ENCODE assay signal across 17 cellular contexts in the genomic region with DNA sequence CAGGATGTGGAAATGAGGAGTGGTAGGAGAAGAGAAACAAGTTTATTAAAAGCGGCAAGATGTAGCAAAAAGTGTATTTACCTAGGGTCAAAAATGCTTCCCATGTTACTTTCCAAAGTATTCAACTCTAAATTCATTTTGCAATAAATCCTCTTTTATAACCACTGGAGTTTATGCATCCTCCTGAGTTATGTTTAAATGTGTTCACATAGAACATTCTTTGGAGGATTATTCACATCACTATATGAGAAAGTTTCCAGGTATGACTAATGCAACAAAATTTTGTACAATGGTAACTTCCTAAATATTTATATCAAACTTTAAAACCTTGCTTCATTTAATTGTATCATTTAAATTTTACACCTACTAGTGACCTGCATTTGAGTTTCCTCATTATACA.
A peak's percentile ranks its signal among the peaks of the same experiment; 100 is the strongest.
DNase-seq lines count a peak whose midpoint lies in the region; ATAC-seq, FAIRE-seq and TF ChIP-seq lines count a peak whose summit lies in the region.
"Had no signal": no experiment of that assay in that cellular context is flagged by ENCODE, and none has a peak within 500 bp of the region (broad histone marks: within the 10 kb centered on the region; RNA-seq: fewer than 3 reads in every experiment).

No MANE protein-coding gene starts in this region.

- ATAC-seq in HG03457 (IDR thresholded peaks at IDR 0.05; ENCODE audit: unreplicated experiment): no peak
- ATAC-seq: gastrocnemius medialis; lower lobe of right lung; naive thymus-derived CD8-positive, alpha-beta T cell had no signal

- DNase-seq in AG20443 (ENCODE audit: low spot score) (peak; percentile 28), NCI-H226 (peak; percentile 29), dedifferentiated amniotic fluid mesenchymal stem cell (ENCODE audit: extremely low spot score) (peak; percentile 21), non-pigmented ciliary epithelial cell (ENCODE audit: low read depth) (peak; percentile 62), GM12891 (ENCODE audit: insufficient read length, low spot score) (no peak), ecto neural progenitor cell (ENCODE audit: low spot score) (no peak)
- DNase-seq in activated CD4-positive, alpha-beta T cell treated with anti-CD3 and anti-CD28 coated beads, Interleukin-2, amount 50 U/mL, for 4 hours: no peak
- DNase-seq: activated CD4-positive, alpha-beta T cell treated with anti-CD3 and anti-CD28 coated beads for 1 hour; activated CD8-positive, alpha-beta memory T cell treated with anti-CD3 and anti-CD28 coated beads, Interleukin-2, amount 50 U/mL, for 48 hours; activated naive CD4-positive, alpha-beta T cell treated with anti-CD3 and anti-CD28 coated beads for 36 hours; gastrocnemius medialis; lower lobe of right lung; naive thymus-derived CD8-positive, alpha-beta T cell; NCI-H1930; SHP77 had no signal

- no peak for TF ChIP-seq POLR2A in GM12891 (IDR thresholded peaks at IDR 0.05; ENCODE audit: low read depth, low read length)

- FAIRE-seq in GM12891 (lab: Jason Lieb, UNC): no peak
- FAIRE-seq: urothelium cell line had no signal

TF ChIP-seq in GM12891, 5 proteins besides CTCF, POLR2A, EP300 and RAD21:
- TF ChIP-seq SPI1 (IDR thresholded peaks at IDR 0.05; ENCODE audit: low read depth, low read length): no peak

Comparison
In these comparisons a context has a peak if more than half of its experiments do, and no peak if none do; other contexts are left out.
1. DNase-seq: peak in AG20443 (single experiment), NCI-H226 (single experiment), dedifferentiated amniotic fluid mesenchymal stem cell (single experiment) and non-pigmented ciliary epithelial cell (single experiment); none in GM12891 (single experiment), ecto neural progenitor cell (single experiment) and activated CD4-positive, alpha-beta T cell treated with anti-CD3 and anti-CD28 coated beads, Interleukin-2, amount 50 U/mL, for 4 hours (0 of 2).